Comparison of ENCODE assay signal across 5 cellular contexts in genomic region chr5:56013939-56014338, GRCh38. TPM values are rescaled to one million over a fixed set of nuclear protein-coding genes. Genes with fewer than 3 reads are reported as not detected.
DNase-seq lines count a peak whose midpoint lies in the region; ATAC-seq, FAIRE-seq and TF ChIP-seq lines count a peak whose summit lies in the region.
"Not testable (repeated sequence)": the region's sequence is repeated elsewhere in the genome, so short reads cannot be mapped to it uniquely, and the experiment has no call there.

No MANE protein-coding gene starts in this region.

- H3K4me1 ChIP-seq in K562 (replicated peaks in 1 of 2; ENCODE audit: control insufficient read depth in 2 of 2, insufficient read depth in 2 of 2, low read length in 2 of 2), result peaks cover 7 to 12% of the 10 kb centered on the region in 2 experiments; a peak in 4 of 5 replicates
- peaks cover 0 to 18% of the 10 kb centered on the region in 2 donors for H3K4me1 ChIP-seq in left lung
- H3K4me1 ChIP-seq in naive thymus-derived CD4-positive, alpha-beta T cell (ENCODE audit: control insufficient read depth in 2 of 2, insufficient read depth in 2 of 2, low read length in 2 of 2), result peaks cover 26 to 34% of the 10 kb centered on the region in 2 donors

- H3K27ac ChIP-seq in 22Rv1, result peak overlapping the region; percentile 39; the same call in 1 of the 2 replicates
- not testable (repeated sequence) for H3K27ac ChIP-seq in K562 (ENCODE audit: extremely low read depth, low read depth, low read length); left lung; naive thymus-derived CD4-positive, alpha-beta T cell (ENCODE audit: low read depth, low read length)

- H3K4me1 Mint-ChIP-seq in HFFc6 (ENCODE audit: low read depth), result peaks cover 45% of the 10 kb centered on the region
- H3K4me1 Mint-ChIP-seq in naive thymus-derived CD4-positive, alpha-beta T cell, result peaks cover 26 to 57% (median 49%) of the 10 kb centered on the region in 7 donors

- TF ChIP-seq POLR2A in K562 (conservative IDR thresholded peaks at IDR 0.05), result not testable (repeated sequence)

- H3K27ac Mint-ChIP-seq in HFFc6, result peak overlapping the region; percentile 66
- peak overlapping the region in 5 of 9 donors; percentile 66 to 85 (median 81) for H3K27ac Mint-ChIP-seq in naive thymus-derived CD4-positive, alpha-beta T cell

- H3K27me3 Mint-ChIP-seq in HFFc6 (ENCODE audit: insufficient read depth); naive thymus-derived CD4-positive, alpha-beta T cell: not testable (repeated sequence)

- H3K4me3 ChIP-seq in K562; left lung; naive thymus-derived CD4-positive, alpha-beta T cell (ENCODE audit: low read length): not testable (repeated sequence)

- in situ Hi-C loops in K562 (cut with MboI), result not testable (repeated sequence)

- not testable (repeated sequence) for TF ChIP-seq EP300 in K562 (IDR thresholded peaks at IDR 0.05; ENCODE audit: low read length)

- no CpG with 5 or more reads among the region's 5 CpGs for WGBS in K562 (ENCODE audit: insufficient coverage, low coverage, missing lambda C conversion rate)

- H3K4me3 Mint-ChIP-seq in HFFc6, result not testable (repeated sequence)
- H3K4me3 Mint-ChIP-seq in naive thymus-derived CD4-positive, alpha-beta T cell, result peak overlapping the region in 1 of 10 donors; percentile 10

- H3K36me3 ChIP-seq in K562 (ENCODE audit: control insufficient read depth, insufficient read depth, low read length); left lung; naive thymus-derived CD4-positive, alpha-beta T cell (ENCODE audit: control insufficient read depth in 2 of 3, insufficient read depth in 3 of 3, low read length in 3 of 3): not testable (repeated sequence)

- not testable (repeated sequence) for H3K9me3 Mint-ChIP-seq in HFFc6; naive thymus-derived CD4-positive, alpha-beta T cell

- not testable (repeated sequence) for H3K9ac ChIP-seq in K562 (ENCODE audit: insufficient read depth in 1 of 2, low read depth in 2 of 2, low read length in 2 of 2)

- not testable (repeated sequence) for ATAC-seq in K562; naive thymus-derived CD4-positive, alpha-beta T cell
- peak; percentile 60 for ATAC-seq in left lung

- H2AFZ ChIP-seq in K562 (ENCODE audit: low read depth, low read length), result not testable (repeated sequence)

- not testable (repeated sequence) for TF ChIP-seq RAD21 in K562 (CRISPR knock-in tag; conservative IDR thresholded peaks at IDR 0.05 in 1 of 2, IDR thresholded peaks at IDR 0.05 in 1 of 2)

- H3K79me2 ChIP-seq in K562 (ENCODE audit: control insufficient read depth, insufficient read depth, low read length), result not testable (repeated sequence)

- H3K9me1 ChIP-seq in K562 (ENCODE audit: control insufficient read depth, insufficient read depth, low read length), result not testable (repeated sequence)

- CTCF ChIA-PET in K562 (lab: Yijun Ruan, JAX; ENCODE audit: low intra/inter-chr PET ratio); naive thymus-derived CD4-positive, alpha-beta T cell (lab: Charles Lee): not testable (repeated sequence)

- not testable (repeated sequence) for DNase-seq in HFFc6; K562 (ENCODE audit: extremely low read depth in 1 of 4, low spot score in 3 of 4); left lung; naive thymus-derived CD4-positive, alpha-beta T cell

- intact Hi-C loops in K562 (cut with micrococcal nuclease); left lung (cut with DNase I): not testable (repeated sequence)
- intact Hi-C loops in naive thymus-derived CD4-positive, alpha-beta T cell (cut with micrococcal nuclease), result loop anchor here (2.0 to 5.0 kb wide), 3 partner anchors 37 to 313 kb away; no protein-coding TSS in a partner anchor

- not testable (repeated sequence) for H3K4me2 ChIP-seq in K562 (ENCODE audit: insufficient read depth, low read length)

- not testable (repeated sequence) for H3K36me3 Mint-ChIP-seq in HFFc6 (ENCODE audit: low read depth); naive thymus-derived CD4-positive, alpha-beta T cell

- not testable (repeated sequence) for H4K20me1 ChIP-seq in K562 (replicated peaks; ENCODE audit: control insufficient read depth, insufficient read depth, low read length)

- not testable (repeated sequence) for H3K9me3 ChIP-seq in K562 (replicated peaks; ENCODE audit: control insufficient read depth, insufficient read depth, low read depth, low read length); left lung; naive thymus-derived CD4-positive, alpha-beta T cell (ENCODE audit: control insufficient read depth in 2 of 3, low read length in 3 of 3)

- FAIRE-seq in K562 (lab: Jason Lieb, UNC), result not testable (repeated sequence)

- not testable (repeated sequence) for H3K27me3 ChIP-seq in K562 (ENCODE audit: control insufficient read depth in 2 of 2, insufficient read depth in 2 of 2, low read length in 2 of 2); left lung; naive thymus-derived CD4-positive, alpha-beta T cell (ENCODE audit: control insufficient read depth in 2 of 2, insufficient read depth in 2 of 2, low read length in 2 of 2)

- TF ChIP-seq CTCF in 22Rv1 (IDR thresholded peaks at IDR 0.05); HFFc6 (IDR thresholded peaks at IDR 0.05); K562 (IDR thresholded peaks at IDR 0.05 in 2 of 3, conservative IDR thresholded peaks at IDR 0.05 in 1 of 3; ENCODE audit: insufficient read depth in 2 of 3, low read depth in 1 of 3, low read length in 3 of 3); left lung (IDR thresholded peaks at IDR 0.05): not testable (repeated sequence)

- POLR2A ChIA-PET in K562 (lab: Yijun Ruan, JAX); naive thymus-derived CD4-positive, alpha-beta T cell (lab: Charles Lee): not testable (repeated sequence)

- not testable (repeated sequence) for BruUV-seq in K562 (replicated peaks; lab: Mats Ljungman, UMichigan)

TF ChIP-seq in K562, 482 proteins besides CTCF, POLR2A, EP300 and RAD21:
- TF ChIP-seq CBFA2T2 (conservative IDR thresholded peaks at IDR 0.05) (0 out of 2 replicates have a peak, but pooled peaks have one; percentile 26), TAL1 (IDR thresholded peaks at IDR 0.05) (0 out of 2 replicates have a peak, but pooled peaks have one; percentile 3), CBFA2T3 (IDR thresholded peaks at IDR 0.05) (peak; percentile 51; the same call in 1 of the 2 replicates)

RNA-seq across cellular contexts. Expression of gene IL6ST, which starts 19.2 kb away (rescaled TPM):
- 100 to 1,000 TPM; 187 to 265 (median 216) TPM for total RNA-seq in HFFc6 (2021; fragmentation: NEBNext Ultra II Directional; extraction: Animal tissue kit (Norgen Biotek cat#: 25700))
- total RNA-seq in K562 (2011; cell fraction: chromatin; rRNA removed; ENCODE audit: low replicate concordance), result 26.8 and 77.1 TPM in 2 replicates
- total RNA-seq in K562 (2011; cell fraction: nucleolus; rRNA removed), result 10.4 and 21.0 TPM in 2 replicates
- 19.9 and 23.6 TPM in 2 replicates for total RNA-seq in K562 (2011; cell fraction: nucleoplasm; rRNA removed)
- total RNA-seq in K562 (2014; rRNA removed) (7.9 and 8.5 TPM in 2 replicates), K562 (2014; rRNA removed; fragmentation: Illumina TruSeq; extraction: Trizol) (14.6 and 18.5 TPM in 2 replicates), K562 (2015; rRNA removed; fragmentation: Illumina TruSeq; extraction: Trizol) (14.4 and 16.2 TPM in 2 replicates), K562 (2021) (17.7 and 18.2 TPM in 2 replicates), left lung (100 to 1,000 TPM; 309 to 464 TPM)
- polyA plus RNA-seq in K562 (2011; rRNA removed) (16.7 and 27.0 TPM in 2 replicates), K562 (2014; fragmentation: Illumina TruSeq; extraction: Trizol) (7.9 and 11.0 TPM in 2 replicates), K562 (2014; fragmentation: Nextera tagmentation; extraction: Ambion mirVana) (1 to 10 TPM; 2.0 to 2.3 TPM), K562 (2014; rRNA removed) (4.5 and 5.3 TPM in 2 replicates)
- 5.8 and 7.8 TPM in 2 replicates for polyA plus RNA-seq in K562 (2011; cell fraction: cytosol; rRNA removed)
- 20.0 and 24.0 TPM in 2 replicates for polyA plus RNA-seq in K562 (2011; cell fraction: nucleus; rRNA removed)
- polyA plus RNA-seq in K562 (2012), result 7.3 and 7.8 TPM in 2 replicates
- 98.7 and 113 TPM in 2 replicates for polyA minus RNA-seq in K562 (2011; rRNA and poly(A)+ RNA removed)
- polyA minus RNA-seq in K562 (2011; cell fraction: cytosol; rRNA and poly(A)+ RNA removed), result 12.9 and 37.6 TPM in 2 replicates
- 15.9 and 33.5 TPM in 2 replicates for polyA minus RNA-seq in K562 (2011; cell fraction: nucleus; rRNA and poly(A)+ RNA removed)
- total RNA-seq in naive thymus-derived CD4-positive, alpha-beta T cell, result 100 to 1,000 TPM; 101 to 372 (median 346) TPM
- polyA plus RNA-seq in naive thymus-derived CD4-positive, alpha-beta T cell, result 100 to 1,000 TPM; 130 to 148 TPM
